18 cellular contexts compared by ENCODE assay signal in the genomic region with DNA sequence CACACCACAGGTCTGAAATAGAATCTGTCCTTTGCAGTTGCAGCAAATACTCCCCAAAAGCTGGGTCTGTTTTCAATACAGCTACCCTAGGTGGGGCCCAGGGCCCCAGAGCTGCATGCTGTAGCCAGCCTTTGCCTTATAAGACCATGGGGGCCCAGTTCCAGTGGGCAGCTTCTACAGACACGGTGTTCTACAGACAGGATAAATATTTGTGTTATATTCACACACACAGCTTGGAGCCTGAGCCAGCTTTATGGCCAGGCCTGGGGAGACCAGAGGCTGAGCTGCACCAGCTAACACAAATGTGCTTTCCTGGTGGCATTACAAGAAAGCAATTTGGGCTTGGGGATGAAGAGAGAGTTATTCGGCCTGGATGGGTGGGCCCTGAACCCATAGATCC.
DNase-seq lines count a peak whose midpoint lies in the region; FAIRE-seq and TF ChIP-seq lines count a peak whose summit lies in the region.
"Had no signal": no experiment of that assay in that cellular context is flagged by ENCODE, and none has a peak within 500 bp of the region (broad histone marks: within the 10 kb centered on the region; RNA-seq: fewer than 3 reads in every experiment).

No MANE protein-coding gene starts in this region.

- H3K36me3 ChIP-seq in esophagus squamous epithelium, result no peaks in the 10 kb centered on the region
- no peaks in the 10 kb centered on the region for H3K36me3 ChIP-seq in neuronal stem cell (replicated peaks in 1 of 2; ENCODE audit: control insufficient read depth in 2 of 2, insufficient read depth in 2 of 2, low read length in 2 of 2)
- no peaks in the 10 kb centered on the region for H3K36me3 ChIP-seq in stomach smooth muscle (ENCODE audit: control insufficient read depth in 2 of 2, insufficient read depth in 2 of 2, low read length in 2 of 2)
- no peaks in the 10 kb centered on the region for H3K36me3 ChIP-seq in kidney (ENCODE audit: control insufficient read depth in 1 of 2, insufficient read depth in 2 of 2, low read length in 2 of 2)
- no peaks in the 10 kb centered on the region for H3K36me3 ChIP-seq in MM.1S (replicated peaks; ENCODE audit: insufficient read depth, low read length)
- H3K36me3 ChIP-seq: BLaER1 had no signal

- H2AFZ ChIP-seq in neuronal stem cell (ENCODE audit: low read length) (no peak overlapping the region), MM.1S (ENCODE audit: low read length) (no peak overlapping the region)
- H2AFZ ChIP-seq: GM23338 had no signal

- no peaks in the 10 kb centered on the region for H4K20me1 ChIP-seq in MM.1S (ENCODE audit: insufficient read depth, low read length)
- H4K20me1 ChIP-seq: BLaER1 had no signal

- WGBS in esophagus squamous epithelium, 2 donors, result 32 to 67% methylated on average over 2 of the region's 2 CpGs
- WGBS in neuronal stem cell (ENCODE audit: extremely low coverage in 2 of 2, insufficient read length in 2 of 2, insufficient replicate concordance in 1 of 2), 2 donors, result no CpG with 5 or more reads among the region's 2 CpGs

- intact Hi-C loops in esophagus squamous epithelium (cut with DNase I), result no loop called here
- intact Hi-C loops in kidney (cut with DNase I), result no loop called here

- H3K27ac ChIP-seq in esophagus squamous epithelium (peak overlapping the region in 3 of 4 donors; percentile 14 to 55 (median 48)), neuronal stem cell (replicated peaks; ENCODE audit: low read length) (no peak overlapping the region), stomach smooth muscle (ENCODE audit: low read length) (peak overlapping the region; percentile 98), kidney (ENCODE audit: low read depth in 2 of 2, low read length in 2 of 2) (no peak overlapping the region), MM.1S (ENCODE audit: low read length) (no peak overlapping the region)
- H3K27ac ChIP-seq: BLaER1 had no signal

- no peak for TF ChIP-seq POLR2A in esophagus squamous epithelium (IDR thresholded peaks at IDR 0.05)

- no peak overlapping the region for H3K4ac ChIP-seq in neuronal stem cell (ENCODE audit: low read length)

- H3F3A ChIP-seq in MM.1S (ENCODE audit: insufficient read depth, low read length), result no peaks in the 10 kb centered on the region

- no peak overlapping the region for H3K9ac ChIP-seq in neuronal stem cell (ENCODE audit: low read depth, low read length, poor library complexity)
- peak overlapping the region in 1 of 2 donors; percentile 29 for H3K9ac ChIP-seq in stomach smooth muscle (ENCODE audit: low read length in 2 of 2)
- H3K9ac ChIP-seq in kidney (ENCODE audit: low read length in 2 of 2), result no peak overlapping the region
- H3K9ac ChIP-seq in MM.1S (ENCODE audit: low read length), result no peak overlapping the region
- H3K9ac ChIP-seq: BLaER1 had no signal

- FAIRE-seq in kidney (lab: Jason Lieb, UNC), result no peak
- FAIRE-seq: GM12892, GM18507, H54 had no signal

- no peak overlapping the region for H2BK120ac ChIP-seq in neuronal stem cell (ENCODE audit: low read depth, low read length)

- no peak overlapping the region for H2BK15ac ChIP-seq in neuronal stem cell (ENCODE audit: low read length)

- H3K9me3 ChIP-seq in esophagus squamous epithelium, result no peaks in the 10 kb centered on the region
- H3K9me3 ChIP-seq in neuronal stem cell (replicated peaks in 1 of 2; ENCODE audit: control insufficient read depth in 2 of 2, insufficient read depth in 1 of 2, low read depth in 1 of 2, low read length in 2 of 2), result no peaks in the 10 kb centered on the region
- no peaks in the 10 kb centered on the region for H3K9me3 ChIP-seq in stomach smooth muscle (ENCODE audit: control insufficient read depth in 2 of 2, low read length in 2 of 2)
- no peaks in the 10 kb centered on the region for H3K9me3 ChIP-seq in kidney (ENCODE audit: control insufficient read depth in 1 of 2, low read length in 2 of 2)
- H3K9me3 ChIP-seq in MM.1S (replicated peaks; ENCODE audit: insufficient read depth, low read length), result no peaks in the 10 kb centered on the region
- H3K9me3 ChIP-seq: BLaER1 had no signal

- H3K14ac ChIP-seq in neuronal stem cell (ENCODE audit: low read length), result no peak overlapping the region

- H3K79me2 ChIP-seq in MM.1S (ENCODE audit: low read length), result no peaks in the 10 kb centered on the region

- no peak overlapping the region for H3K18ac ChIP-seq in neuronal stem cell (ENCODE audit: low read length)

- TF ChIP-seq CTCF in esophagus squamous epithelium (IDR thresholded peaks at IDR 0.05) (no peak), kidney (IDR thresholded peaks at IDR 0.05; ENCODE audit: borderline replicate concordance, extremely low read depth, insufficient read depth) (no peak), MM.1S (IDR thresholded peaks at IDR 0.05; ENCODE audit: low read length) (no peak)

- no peak overlapping the region for H2AK5ac ChIP-seq in neuronal stem cell (ENCODE audit: low read depth, low read length)

- no peaks in the 10 kb centered on the region for H3K9me2 ChIP-seq in MM.1S (replicated peaks; ENCODE audit: insufficient read depth, low read length)

- no peaks in the 10 kb centered on the region for H3K79me1 ChIP-seq in neuronal stem cell (ENCODE audit: low read depth, low read length)

- no peak overlapping the region for H4K91ac ChIP-seq in neuronal stem cell (ENCODE audit: low read depth, low read length, poor library complexity)

- H2BK5ac ChIP-seq in neuronal stem cell (ENCODE audit: low read length), result no peak overlapping the region

- H3K27me3 ChIP-seq in esophagus squamous epithelium (peaks cover 0 to 5% (median 0%) of the 10 kb centered on the region in 4 donors), neuronal stem cell (ENCODE audit: control insufficient read depth in 3 of 3, insufficient read depth in 3 of 3, low read depth in 1 of 3, low read length in 3 of 3) (no peaks in the 10 kb centered on the region), stomach smooth muscle (ENCODE audit: control insufficient read depth in 1 of 2, insufficient read depth in 2 of 2, low read length in 2 of 2) (no peaks in the 10 kb centered on the region), MM.1S (replicated peaks; ENCODE audit: insufficient read depth, low read length) (no peaks in the 10 kb centered on the region)
- H3K27me3 ChIP-seq: BLaER1 had no signal

- no peak overlapping the region for H2BK12ac ChIP-seq in neuronal stem cell (ENCODE audit: low read length)

- H3K4me3 ChIP-seq in esophagus squamous epithelium (no peak overlapping the region), neuronal stem cell (ENCODE audit: low read length in 2 of 2) (no peak overlapping the region), stomach smooth muscle (ENCODE audit: low read length in 2 of 2) (no peak overlapping the region), kidney (ENCODE audit: low read length in 2 of 2) (no peak overlapping the region), MM.1S (ENCODE audit: low read length) (no peak overlapping the region)
- H3K4me3 ChIP-seq: BLaER1, GM23338 had no signal

- H3K4me1 ChIP-seq in esophagus squamous epithelium (no peaks in the 10 kb centered on the region), neuronal stem cell (ENCODE audit: control insufficient read depth in 2 of 2, insufficient read depth in 1 of 2, low read depth in 1 of 2, low read length in 2 of 2) (no peaks in the 10 kb centered on the region), stomach smooth muscle (ENCODE audit: control insufficient read depth, insufficient read depth, low read length) (peaks cover 57% of the 10 kb centered on the region), kidney (ENCODE audit: control insufficient read depth in 1 of 2, insufficient read depth in 1 of 2, low read depth in 1 of 2, low read length in 2 of 2) (no peaks in the 10 kb centered on the region), MM.1S (ENCODE audit: low read length) (no peaks in the 10 kb centered on the region)
- H3K4me1 ChIP-seq: BLaER1 had no signal

- no peak overlapping the region for H3K23ac ChIP-seq in neuronal stem cell (ENCODE audit: low read depth, low read length, poor library complexity)

- H3K4me2 ChIP-seq in neuronal stem cell (ENCODE audit: insufficient read depth, low read length, poor library complexity, severe bottlenecking) (no peak overlapping the region), MM.1S (ENCODE audit: low read depth, low read length) (no peak overlapping the region)
- H3K4me2 ChIP-seq: BLaER1, GM23338 had no signal

- H4K8ac ChIP-seq in neuronal stem cell (ENCODE audit: low read depth, low read length), result peak overlapping the region; percentile 19

- DNase-seq in NCI-H69 (lab: John Stamatoyannopoulos, UW) (peak; percentile 29), esophagus squamous epithelium (lab: John Stamatoyannopoulos, UW) (no peak), neuronal stem cell (ENCODE audit: low spot score) (no peak), kidney (no peak), MM.1S (no peak)
- no peak for DNase-seq in activated CD8-positive, alpha-beta memory T cell treated with anti-CD3 and anti-CD28 coated beads, Interleukin-2, amount 50 U/mL, for 48 hours
- DNase-seq: 8988T; CD4-positive, alpha-beta memory T cell; DMS153; DMS79; GDM1; HCEC 1CT had no signal

Comparison
In these comparisons a context has a peak if more than half of its experiments do, and no peak if none do; other contexts are left out.
1. H3K27ac ChIP-seq: peak in esophagus squamous epithelium (3 of 4) and stomach smooth muscle (single experiment); none in neuronal stem cell (single experiment), kidney (0 of 2) and MM.1S (single experiment).